In genomic region chr2:130762031-130762909, GRCh38 we compare ENCODE assay signal across 32 cellular contexts. TPM values are rescaled to one million over a fixed set of nuclear protein-coding genes. Genes with fewer than 3 reads are reported as not detected.
"Had no signal": no experiment of that assay in that cellular context is flagged by ENCODE, and none has a peak within 500 bp of the region (broad histone marks: within the 10 kb centered on the region; RNA-seq: fewer than 3 reads in every experiment).

No MANE protein-coding gene starts in this region.

- H3K4me1 ChIP-seq: ascending aorta, SJSA1 had no signal

- H3K27ac Mint-ChIP-seq: activated CD8-positive, alpha-beta T cell treated with anti-CD3 and anti-CD28 coated beads, Interleukin-2, amount 10 ng/mL, durations not matched to agents 7 days and 5 days; activated naive CD4-positive, alpha-beta T cell treated with anti-CD3 and anti-CD28 coated beads, Interleukin-2, amount 50 U/mL, for 72 hours; activated naive CD8-positive, alpha-beta T cell treated with anti-CD3 and anti-CD28 coated beads, Interleukin-2, amount 50 U/mL, for 24 hours; activated T-cell treated with anti-CD3 and anti-CD28 coated beads, Interleukin-2, amount 50 U/mL, for 24 hours; activated T-helper 1 cell treated with anti-CD3 and anti-CD28 coated beads, Interleukin-12 subunit alpha, Interleukin-12 subunit beta, Interleukin-2, Interleukin-4 antibody, amounts not matched to agents 30 ng/mL and 10 ng/mL and 1 ng/mL, durations not matched to agents 14 hours and 24 hours and 36 hours; T-helper 1 cell treated with Interleukin-12 subunit alpha and Interleukin-12 subunit beta and Interleukin-4 antibody, amounts not matched to agents 30 μg/mL and 1 μg/mL, for 36 hours; WTC11 had no signal

- H3K36me3 Mint-ChIP-seq: WTC11 had no signal

- H3K27me3 ChIP-seq: body of pancreas had no signal

- ATAC-seq: activated CD8-positive, alpha-beta T cell treated with anti-CD3 and anti-CD28 coated beads, Interleukin-2, amount 10 ng/mL, durations not matched to agents 7 days and 5 days; activated naive CD4-positive, alpha-beta T cell treated with anti-CD3 and anti-CD28 coated beads, Interleukin-2, amount 50 U/mL, for 72 hours; activated naive CD8-positive, alpha-beta T cell treated with anti-CD3 and anti-CD28 coated beads, Interleukin-2, amount 50 U/mL, for 24 hours; body of pancreas; Panc1; SK-N-SH treated with all-trans-retinoic acid at 6 μM for 48 hours; WTC11 had no signal

- H3K9me3 Mint-ChIP-seq: activated naive CD4-positive, alpha-beta T cell treated with anti-CD3 and anti-CD28 coated beads, Interleukin-2, amount 50 U/mL, for 72 hours; activated naive CD8-positive, alpha-beta T cell treated with anti-CD3 and anti-CD28 coated beads, Interleukin-2, amount 50 U/mL, for 24 hours; activated T-cell treated with anti-CD3 and anti-CD28 coated beads, Interleukin-2, amount 50 U/mL, for 24 hours; activated T-helper 1 cell treated with anti-CD3 and anti-CD28 coated beads, Interleukin-12 subunit alpha, Interleukin-12 subunit beta, Interleukin-2, Interleukin-4 antibody, amounts not matched to agents 30 ng/mL and 10 ng/mL and 1 ng/mL, durations not matched to agents 14 hours and 24 hours and 36 hours; T-helper 1 cell treated with Interleukin-12 subunit alpha and Interleukin-12 subunit beta and Interleukin-4 antibody, amounts not matched to agents 30 μg/mL and 1 μg/mL, for 36 hours; WTC11 had no signal

- H3K9me3 ChIP-seq: ascending aorta, body of pancreas, SJSA1 had no signal

- H3K27ac ChIP-seq: ascending aorta, body of pancreas, KMS-11, RWPE1, SJSA1 had no signal

- H3K4me1 Mint-ChIP-seq: activated naive CD8-positive, alpha-beta T cell treated with anti-CD3 and anti-CD28 coated beads, Interleukin-2, amount 50 U/mL, for 24 hours had no signal

- H3K4me3 Mint-ChIP-seq: activated CD8-positive, alpha-beta T cell treated with anti-CD3 and anti-CD28 coated beads, Interleukin-2, amount 10 ng/mL, durations not matched to agents 7 days and 5 days; activated naive CD8-positive, alpha-beta T cell treated with anti-CD3 and anti-CD28 coated beads, Interleukin-2, amount 50 U/mL, for 24 hours; activated T-cell treated with anti-CD3 and anti-CD28 coated beads, Interleukin-2, amount 50 U/mL, for 24 hours; activated T-helper 1 cell treated with anti-CD3 and anti-CD28 coated beads, Interleukin-12 subunit alpha, Interleukin-12 subunit beta, Interleukin-2, Interleukin-4 antibody, amounts not matched to agents 30 ng/mL and 10 ng/mL and 1 ng/mL, durations not matched to agents 14 hours and 24 hours and 36 hours; T-helper 1 cell treated with Interleukin-12 subunit alpha and Interleukin-12 subunit beta and Interleukin-4 antibody, amounts not matched to agents 30 μg/mL and 1 μg/mL, for 36 hours; WTC11 had no signal

- H3K9ac ChIP-seq: KMS-11 had no signal

- H3K4me3 ChIP-seq: ascending aorta, body of pancreas, SJSA1 had no signal

- DNase-seq: activated CD4-positive, alpha-beta T cell treated with anti-CD3 and anti-CD28 coated beads for 48 hours; activated CD4-positive, alpha-beta T cell treated with anti-CD3 and anti-CD28 coated beads, Interleukin-2, amount 50 U/mL, for 4 hours; activated CD4-positive, CD25-positive, alpha-beta regulatory T cell treated with anti-CD3 and anti-CD28 coated beads, Interleukin-2, amount 50 U/mL, for 72 hours; activated CD8-positive, alpha-beta T cell treated with anti-CD3 and anti-CD28 coated beads, Interleukin-2, amount 10 ng/mL, durations not matched to agents 7 days and 5 days; activated effector memory CD4-positive, alpha-beta T cell treated with Interleukin-2 at 50 U/mL for 16 hours; activated naive CD4-positive, alpha-beta T cell treated with Interleukin-2 at 50 U/mL for 16 hours; activated naive CD8-positive, alpha-beta T cell treated with anti-CD3 and anti-CD28 coated beads, Interleukin-2, amount 50 U/mL, for 24 hours; activated T-cell treated with anti-CD3 and anti-CD28 coated beads, Interleukin-2, amount 50 U/mL, for 24 hours; amniotic stem cell; body of pancreas; NCI-H1092; NCI-H1417; NCI-H2029; NCI-H345; NCI-H510A; NCI-H526 treated with DMSO at 0.1 percent for 48 hours; NK-92 treated with Interleukin-12 subunit alpha and Interleukin-12 subunit beta, amount 100 ng/mL, for 24 hours; OCI-M1; SHP77; SW 1271 had no signal

- H3K36me3 ChIP-seq: ascending aorta, SJSA1 had no signal

RNA-seq across cellular contexts. Expression of gene AMER3, which starts 6.9 kb away (rescaled TPM):
- total RNA-seq: activated CD8-positive, alpha-beta T cell treated with anti-CD3 and anti-CD28 coated beads, Interleukin-2, amount 10 ng/mL, durations not matched to agents 7 days and 5 days; activated naive CD4-positive, alpha-beta T cell treated with anti-CD3 and anti-CD28 coated beads, Interleukin-2, amount 50 U/mL, for 72 hours; activated T-helper 1 cell treated with anti-CD3 and anti-CD28 coated beads, Interleukin-12 subunit alpha, Interleukin-12 subunit beta, Interleukin-2, Interleukin-4 antibody, amounts not matched to agents 30 ng/mL and 10 ng/mL and 1 ng/mL, durations not matched to agents 14 hours and 24 hours and 36 hours; ascending aorta; MCF 10A; SJSA1 had no signal

RNA-seq across cellular contexts. Expression of gene GPR148, which starts 33.4 kb away (rescaled TPM):
- total RNA-seq: activated CD8-positive, alpha-beta T cell treated with anti-CD3 and anti-CD28 coated beads, Interleukin-2, amount 10 ng/mL, durations not matched to agents 7 days and 5 days; activated naive CD4-positive, alpha-beta T cell treated with anti-CD3 and anti-CD28 coated beads, Interleukin-2, amount 50 U/mL, for 72 hours; activated T-helper 1 cell treated with anti-CD3 and anti-CD28 coated beads, Interleukin-12 subunit alpha, Interleukin-12 subunit beta, Interleukin-2, Interleukin-4 antibody, amounts not matched to agents 30 ng/mL and 10 ng/mL and 1 ng/mL, durations not matched to agents 14 hours and 24 hours and 36 hours; ascending aorta; body of pancreas; bronchial epithelial cell; MCF 10A; SJSA1; WTC11 had no signal
